In the genomic region with DNA sequence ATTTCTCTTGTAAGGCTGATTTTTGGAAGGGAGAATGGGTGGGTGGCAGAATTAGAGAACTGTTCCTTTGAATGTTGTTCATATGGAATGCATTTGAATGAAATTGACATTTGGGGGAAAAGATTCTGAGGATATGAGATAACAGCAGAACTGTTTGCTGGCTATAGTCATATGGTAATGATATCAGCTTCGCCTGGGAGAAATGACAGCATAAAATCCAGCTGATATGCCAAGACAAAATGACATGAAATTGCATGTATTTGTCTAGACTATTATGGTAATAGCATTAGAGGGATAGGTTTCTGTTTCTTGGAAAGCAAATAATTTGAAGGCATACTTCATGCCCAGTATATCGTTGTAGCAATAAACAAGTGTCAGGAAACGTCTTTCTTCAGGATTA, we compare ENCODE assay signal across 19 cellular contexts.
A peak's percentile ranks its signal among the peaks of the same experiment; 100 is the strongest.
DNase-seq lines count a peak whose midpoint lies in the region; ATAC-seq and TF ChIP-seq lines count a peak whose summit lies in the region.
"Had no signal": no experiment of that assay in that cellular context is flagged by ENCODE, and none has a peak within 500 bp of the region (broad histone marks: within the 10 kb centered on the region; RNA-seq: fewer than 3 reads in every experiment).

No MANE protein-coding gene starts in this region.

- H3K27me3 ChIP-seq in right lobe of liver (no peaks in the 10 kb centered on the region), suprapubic skin (no peaks in the 10 kb centered on the region)

- H3K4me1 ChIP-seq in right lobe of liver, result peaks cover 0 to 7% (median 0%) of the 10 kb centered on the region in 4 donors
- H3K4me1 ChIP-seq in suprapubic skin, result no peaks in the 10 kb centered on the region

- peak overlapping the region in 1 of 5 experiments; percentile 18 for H3K4me3 Mint-ChIP-seq in brain
- H3K4me3 Mint-ChIP-seq: activated CD4-positive, alpha-beta T cell treated with anti-CD3 and anti-CD28 coated beads, Interleukin-2, amount 10 ng/mL, durations not matched to agents 7 days and 5 days; naive thymus-derived CD4-positive, alpha-beta T cell had no signal

- TF ChIP-seq POLR2A in right lobe of liver (IDR thresholded peaks at IDR 0.05) (no peak), suprapubic skin (IDR thresholded peaks at IDR 0.05) (no peak)

- DNase-seq in OCI-M1 (lab: John Stamatoyannopoulos, UW), result peak; percentile 55
- DNase-seq in right lobe of liver, result no peak
- DNase-seq in suprapubic skin (ENCODE audit: low spot score in 2 of 2), result no peak
- no peak for DNase-seq in omental fat pad (ENCODE audit: low spot score)
- no peak for DNase-seq in middle frontal gyrus (ENCODE audit: extremely low spot score, low spot score)
- DNase-seq: activated CD4-positive, alpha-beta T cell treated with anti-CD3 and anti-CD28 coated beads, Interleukin-2, amount 10 ng/mL, durations not matched to agents 7 days and 5 days; activated gamma-delta T cell; amniotic stem cell; central memory CD4-positive, alpha-beta T cell; DMS79 treated with DMSO at 0.1 percent for 48 hours; naive thymus-derived CD4-positive, alpha-beta T cell; NCI-H1694 treated with DMSO at 0.1 percent for 48 hours; NCI-H345; stimulated activated CD8-positive, alpha-beta memory T cell treated with anti-CD3 and anti-CD28 coated beads, Interleukin-4, amount 100 ng/mL, for 48 hours; substantia nigra had no signal

- no peak for TF ChIP-seq EP300 in suprapubic skin (IDR thresholded peaks at IDR 0.05)

- peaks cover 2% of the 10 kb centered on the region for H3K27me3 Mint-ChIP-seq in brain

- peaks cover 46% of the 10 kb centered on the region for H3K4me1 Mint-ChIP-seq in brain

- H3K27ac Mint-ChIP-seq in brain, result peak overlapping the region in 3 of 5 experiments; percentile 28 to 81 (median 66)
- H3K27ac Mint-ChIP-seq: activated CD4-positive, alpha-beta T cell treated with anti-CD3 and anti-CD28 coated beads, Interleukin-2, amount 10 ng/mL, durations not matched to agents 7 days and 5 days; naive thymus-derived CD4-positive, alpha-beta T cell had no signal

- TF ChIP-seq CTCF in brain (conservative IDR thresholded peaks at IDR 0.05) (no peak), right lobe of liver (IDR thresholded peaks at IDR 0.05) (no peak), suprapubic skin (IDR thresholded peaks at IDR 0.05) (no peak), omental fat pad (IDR thresholded peaks at IDR 0.05) (no peak)

- no peaks in the 10 kb centered on the region for H3K36me3 ChIP-seq in right lobe of liver
- H3K36me3 ChIP-seq in suprapubic skin, result no peaks in the 10 kb centered on the region

- H3K36me3 Mint-ChIP-seq in brain, result peaks cover 9% of the 10 kb centered on the region

- 94% methylated on average over 3 of the region's 3 CpGs for WGBS in right lobe of liver (ENCODE audit: insufficient coverage, low coverage, low lambda C conversion rate, missing lambda C conversion rate)
- WGBS in suprapubic skin, result 67% methylated on average over 3 of the region's 3 CpGs

- intact Hi-C loops in right lobe of liver (cut with DNase I), result no loop called here

- H3K4me3 ChIP-seq in right lobe of liver (peak overlapping the region in 1 of 3 donors; percentile 51), suprapubic skin (no peak overlapping the region)
- H3K4me3 ChIP-seq: lung, SK-N-MC had no signal

- H3K27ac ChIP-seq in right lobe of liver, result peak overlapping the region in 2 of 3 donors; percentile 50 to 61
- H3K27ac ChIP-seq in suprapubic skin, result peak overlapping the region; percentile 12

- ATAC-seq in right lobe of liver, result no peak
- no peak for ATAC-seq in omental fat pad (ENCODE audit: low FRiP score)
- ATAC-seq in GM21390 (IDR thresholded peaks at IDR 0.05; ENCODE audit: unreplicated experiment), result no peak
- ATAC-seq: naive thymus-derived CD4-positive, alpha-beta T cell had no signal

- H3K9me3 ChIP-seq in right lobe of liver (peaks cover 0 to under 1% (median 0%) of the 10 kb centered on the region in 4 donors), suprapubic skin (peaks cover 4% of the 10 kb centered on the region)

- H3K9me3 Mint-ChIP-seq in brain, result peaks cover 13 to 18% (median 15%) of the 10 kb centered on the region in 5 experiments
